ENCODE assay signal across 7 cellular contexts in the genomic region with DNA sequence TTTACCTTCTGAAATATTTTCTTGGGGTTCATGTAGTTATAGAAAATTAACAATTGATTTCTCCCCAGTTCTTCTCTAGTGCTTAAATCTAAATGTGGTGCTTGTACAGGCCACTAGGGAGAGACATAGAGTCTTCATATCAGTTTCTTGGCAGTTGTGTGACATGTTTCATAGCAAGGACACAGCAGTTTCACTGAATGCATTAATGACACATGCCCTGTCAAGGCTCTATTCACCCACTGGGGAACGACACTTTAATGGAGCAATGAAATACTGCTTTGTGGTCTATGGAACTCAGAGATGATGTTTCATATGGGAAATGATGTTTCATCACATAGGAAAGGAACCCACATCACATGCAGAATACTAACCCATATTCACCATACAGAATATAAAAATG. TPM values are rescaled to one million over a fixed set of nuclear protein-coding genes. Genes with fewer than 3 reads are reported as not detected.
DNase-seq lines count a peak whose midpoint lies in the region; ATAC-seq and TF ChIP-seq lines count a peak whose summit lies in the region.

No MANE protein-coding gene starts in this region.

- WGBS in IMR-90 (ENCODE audit: extremely low coverage in 2 of 2, insufficient read length in 1 of 2), 2 experiments = no CpG with 5 or more reads among the region's 1 CpG

- CTCF ChIA-PET in IMR-90 (lab: Yijun Ruan, JAX) = interaction anchor here (1.4 kb wide), 1 partner anchor 258 kb away, joined by 5 read pairs; no protein-coding TSS in a partner anchor

- dilution Hi-C loops in IMR-90 (cut with HindIII; ENCODE audit: low sequenced_read_pairs, unreplicated experiment) = no loop called here

- peak; percentile 58 for ATAC-seq in GM21528 (IDR thresholded peaks at IDR 0.05; ENCODE audit: low FRiP score, unreplicated experiment)
- ATAC-seq in IMR-90 (ENCODE audit: low read depth) = no peak

- H2AFZ ChIP-seq in IMR-90 (replicated peaks; ENCODE audit: low read length, poor library complexity) = no peak overlapping the region

- H2BK120ac ChIP-seq in IMR-90 (ENCODE audit: low read depth, low read length) = no peak overlapping the region; the same call in 1 of the 2 replicates

- H4K5ac ChIP-seq in IMR-90 (ENCODE audit: low read depth, low read length) = no peak overlapping the region

- peak overlapping the region; percentile 82 for H3K14ac ChIP-seq in IMR-90 (replicated peaks; ENCODE audit: low read depth, low read length)

- H2BK20ac ChIP-seq in IMR-90 (ENCODE audit: low read depth, low read length) = no peak overlapping the region

- in situ Hi-C loops in IMR-90 (cut with MboI; ENCODE audit: low sequenced_read_pairs) = loop anchor here (10.0 to 25.0 kb wide), 4 partner anchors 225 to 547 kb away; no protein-coding TSS in a partner anchor

- H2BK5ac ChIP-seq in IMR-90 (ENCODE audit: low read depth, low read length, poor library complexity, severe bottlenecking) = peak overlapping the region; percentile 92

- H3K9me1 ChIP-seq in IMR-90 (ENCODE audit: insufficient read depth, low read length) = peaks cover 6% of the 10 kb centered on the region; the same call in 1 of the 2 replicates

- no peak overlapping the region for H3K56ac ChIP-seq in IMR-90 (ENCODE audit: extremely low read depth, insufficient read depth, low read length)

- H3K4me1 ChIP-seq in IMR-90 (ENCODE audit: control insufficient read depth, insufficient read depth, low read length) (peaks cover 25% of the 10 kb centered on the region), tibial artery (peaks cover 0 to 22% (median 8%) of the 10 kb centered on the region in 4 donors)

- H3K27ac ChIP-seq in IMR-90 (ENCODE audit: insufficient read depth, low read length) (no peak overlapping the region), WERI-Rb-1 (no peak overlapping the region), tibial artery (no peak overlapping the region)

- no peak overlapping the region for H4K91ac ChIP-seq in IMR-90 (ENCODE audit: insufficient read depth, low read depth, low read length)

- no peak overlapping the region for H2AK5ac ChIP-seq in IMR-90 (ENCODE audit: low read depth, low read length)

- H3K36me3 ChIP-seq in IMR-90 (ENCODE audit: control insufficient read depth, insufficient read depth, low read length) = no peaks in the 10 kb centered on the region
- H3K36me3 ChIP-seq in WERI-Rb-1 = no peaks in the 10 kb centered on the region
- no peaks in the 10 kb centered on the region for H3K36me3 ChIP-seq in tibial artery

- TF ChIP-seq RAD21 in IMR-90 (IDR thresholded peaks at IDR 0.05; ENCODE audit: low read length) = peak; percentile 60

- H3K4me3 ChIP-seq in IMR-90 (ENCODE audit: insufficient read depth, low read depth, low read length) (peak overlapping the region; percentile 96; the same call in 1 of the 2 replicates), WERI-Rb-1 (ENCODE audit: low read depth, low read length) (no peak overlapping the region), tibial artery (no peak overlapping the region)

- no TSS peak for BruUV-seq in IMR-90 (replicated peaks; lab: Mats Ljungman, UMichigan)

- POLR2A ChIA-PET in IMR-90 (lab: Charles Lee; ENCODE audit: unreplicated experiment) = no interaction called here

- no peak overlapping the region for H4K8ac ChIP-seq in IMR-90 (ENCODE audit: low read depth in 2 of 2, low read length in 2 of 2)

- peak; percentile 62 for TF ChIP-seq CTCF in IMR-90 (conservative IDR thresholded peaks at IDR 0.05; ENCODE audit: low read depth, low read length)
- TF ChIP-seq CTCF in WERI-Rb-1 (IDR thresholded peaks at IDR 0.05; ENCODE audit: low read depth, low read length) = peak; percentile 67
- peak; percentile 49 to 62 for TF ChIP-seq CTCF in tibial artery (IDR thresholded peaks at IDR 0.05)

- peaks cover 0 to 10% of the 10 kb centered on the region in 2 experiments; a peak in 1 of 4 replicates for H3K79me1 ChIP-seq in IMR-90 (ENCODE audit: low read depth in 1 of 2, low read length in 2 of 2)

- H4K20me1 ChIP-seq in IMR-90 (ENCODE audit: insufficient read depth, low read length) = peaks cover 34% of the 10 kb centered on the region; the same call in 1 of the 2 replicates

- peak overlapping the region; percentile 66; the same call in 1 of the 2 replicates for H3K9ac ChIP-seq in IMR-90 (ENCODE audit: low read depth, low read length)

- DNase-seq in GM04504 (ENCODE audit: low read depth) = peak; percentile 90
- DNase-seq in IMR-90 = peak; percentile 81
- peak; percentile 21 for DNase-seq in WERI-Rb-1
- peak; percentile 65 for DNase-seq in hepatic stellate cell (ENCODE audit: low spot score)
- no peak for DNase-seq in tibial artery
- DNase-seq in activated T-cell treated with anti-CD3 and anti-CD28 coated beads, Interleukin-2, amount 50 U/mL, for 1 hour = no peak

- H3K9me3 ChIP-seq in IMR-90 (ENCODE audit: control insufficient read depth, insufficient read depth, low read length) (no peaks in the 10 kb centered on the region), WERI-Rb-1 (ENCODE audit: severe bottlenecking) (no peaks in the 10 kb centered on the region), tibial artery (no peaks in the 10 kb centered on the region)

- peak overlapping the region; percentile 77; the same call in 1 of the 2 replicates for H3K23ac ChIP-seq in IMR-90 (ENCODE audit: low read depth, low read length)

- H3K4me2 ChIP-seq in IMR-90 (ENCODE audit: low read depth, low read length) = peak overlapping the region; percentile 97

- no peak for TF ChIP-seq POLR2A in IMR-90 (IDR thresholded peaks at IDR 0.05; ENCODE audit: low read depth, low read length)

- H3K4ac ChIP-seq in IMR-90 (ENCODE audit: low read depth, low read length) = peak overlapping the region; percentile 10; the same call in 1 of the 2 replicates

- intact Hi-C loops in IMR-90 (cut with micrococcal nuclease) (loop anchor here (1.0 to 10.0 kb wide), 9 partner anchors 63 to 545 kb away; no protein-coding TSS in a partner anchor), tibial artery (cut with DNase I; ENCODE audit: low total_unique reads) (no loop called here)

- no peak overlapping the region for H2BK15ac ChIP-seq in IMR-90 (ENCODE audit: low read depth, low read length)

- H3K18ac ChIP-seq in IMR-90 (ENCODE audit: low read depth, low read length) = peak overlapping the region; percentile 24; the same call in 1 of the 2 replicates

- H3K27me3 ChIP-seq in IMR-90 (ENCODE audit: control insufficient read depth, insufficient read depth, low read length) (no peaks in the 10 kb centered on the region), WERI-Rb-1 (ENCODE audit: insufficient read depth, low read depth, severe bottlenecking) (peaks cover 13% of the 10 kb centered on the region), tibial artery (no peaks in the 10 kb centered on the region)

- H2AK9ac ChIP-seq in IMR-90 (replicated peaks; ENCODE audit: low read depth, low read length, poor library complexity) = no peak overlapping the region

TF ChIP-seq in IMR-90, 13 proteins besides CTCF, POLR2A, EP300 and RAD21:
- TF ChIP-seq SMC3 (IDR thresholded peaks at IDR 0.05; ENCODE audit: low read depth, low read length) (peak; percentile 68), BHLHE40 (IDR thresholded peaks at IDR 0.05; ENCODE audit: low read depth, low read length) (no peak), RCOR1 (IDR thresholded peaks at IDR 0.05; ENCODE audit: insufficient replicate concordance, low read length) (no peak), CEBPB (IDR thresholded peaks at IDR 0.05; ENCODE audit: low read depth, low read length) (peak; percentile 51; the same call in 1 of the 2 replicates), MAZ (IDR thresholded peaks at IDR 0.05; ENCODE audit: borderline replicate concordance, low read depth, low read length) (no peak), RFX5 (IDR thresholded peaks at IDR 0.05; ENCODE audit: low read depth, low read length) (no peak), FOS (IDR thresholded peaks at IDR 0.05; ENCODE audit: low read depth, low read length) (no peak), NFE2L2 (IDR thresholded peaks at IDR 0.05; ENCODE audit: low read depth, low read length) (no peak), CHD1 (IDR thresholded peaks at IDR 0.05; ENCODE audit: low read depth, low read length) (peak; percentile 74; the same call in 1 of the 2 replicates), MXI1 (IDR thresholded peaks at IDR 0.05; ENCODE audit: borderline replicate concordance, low read depth, low read length) (no peak)
- TF ChIP-seq, protein P1, sequence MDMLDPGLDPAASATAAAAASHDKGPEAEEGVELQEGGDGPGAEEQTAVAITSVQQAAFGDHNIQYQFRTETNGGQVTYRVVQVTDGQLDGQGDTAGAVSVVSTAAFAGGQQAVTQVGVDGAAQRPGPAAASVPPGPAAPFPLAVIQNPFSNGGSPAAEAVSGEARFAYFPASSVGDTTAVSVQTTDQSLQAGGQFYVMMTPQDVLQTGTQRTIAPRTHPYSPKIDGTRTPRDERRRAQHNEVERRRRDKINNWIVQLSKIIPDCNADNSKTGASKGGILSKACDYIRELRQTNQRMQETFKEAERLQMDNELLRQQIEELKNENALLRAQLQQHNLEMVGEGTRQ (IDR thresholded peaks at IDR 0.05; ENCODE audit: low read depth, low read length) = no peak
- TF ChIP-seq, protein P2, sequence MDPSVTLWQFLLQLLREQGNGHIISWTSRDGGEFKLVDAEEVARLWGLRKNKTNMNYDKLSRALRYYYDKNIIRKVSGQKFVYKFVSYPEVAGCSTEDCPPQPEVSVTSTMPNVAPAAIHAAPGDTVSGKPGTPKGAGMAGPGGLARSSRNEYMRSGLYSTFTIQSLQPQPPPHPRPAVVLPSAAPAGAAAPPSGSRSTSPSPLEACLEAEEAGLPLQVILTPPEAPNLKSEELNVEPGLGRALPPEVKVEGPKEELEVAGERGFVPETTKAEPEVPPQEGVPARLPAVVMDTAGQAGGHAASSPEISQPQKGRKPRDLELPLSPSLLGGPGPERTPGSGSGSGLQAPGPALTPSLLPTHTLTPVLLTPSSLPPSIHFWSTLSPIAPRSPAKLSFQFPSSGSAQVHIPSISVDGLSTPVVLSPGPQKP (IDR thresholded peaks at IDR 0.05; ENCODE audit: borderline replicate concordance, low read depth, low read length) = no peak

RNA-seq across cellular contexts. Expression of a gene that starts 2.8 kb away (rescaled TPM):
- 22.9 and 26.9 TPM in 2 replicates for total RNA-seq in IMR-90 (2012; rRNA removed)
- polyA plus RNA-seq in IMR-90 (2012; rRNA removed) = 43.7 and 49.7 TPM in 2 replicates
- 22.0 and 30.2 TPM in 2 replicates for polyA plus RNA-seq in IMR-90 (2012; cell fraction: cytosol; rRNA removed)
- 15.5 and 65.2 TPM in 2 replicates for polyA plus RNA-seq in IMR-90 (2012; cell fraction: nucleus; rRNA removed; ENCODE audit: low replicate concordance)

Comparison
In these comparisons a context has a peak if more than half of its experiments do, and no peak if none do; other contexts are left out.
1. DNase-seq: peak in GM04504 (single experiment), IMR-90 (single experiment), WERI-Rb-1 (single experiment) and hepatic stellate cell (single experiment); none in tibial artery (0 of 2) and activated T-cell treated with anti-CD3 and anti-CD28 coated beads, Interleukin-2, amount 50 U/mL, for 1 hour (single experiment).
2. Peak in every context shown above with its lines, with median percentiles within 50 percentile points of each other: CTCF ChIP-seq.